In the genomic region with DNA sequence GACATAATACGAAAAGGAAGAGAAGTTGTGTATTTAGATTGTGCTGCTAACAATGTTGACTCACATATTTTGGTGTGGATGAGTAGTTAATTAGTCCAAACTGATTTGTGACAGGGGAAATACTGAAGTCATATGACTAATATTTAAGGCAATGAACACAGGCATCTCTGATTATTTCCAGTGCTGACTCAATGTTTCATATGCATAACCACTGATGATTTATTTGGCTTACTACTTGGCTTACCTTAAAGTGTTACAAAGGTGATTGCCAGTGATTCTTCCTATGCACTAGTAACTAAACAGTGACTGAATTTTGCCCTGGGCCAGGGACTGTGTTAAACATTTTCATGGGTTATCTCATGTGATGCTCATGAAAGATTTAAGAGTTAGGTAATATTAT, we compare ENCODE assay signal across 12 cellular contexts.
"Had no signal": no experiment of that assay in that cellular context is flagged by ENCODE, and none has a peak within 500 bp of the region (broad histone marks: within the 10 kb centered on the region; RNA-seq: fewer than 3 reads in every experiment).

No MANE protein-coding gene starts in this region.

- H3K4me1 ChIP-seq: pancreas had no signal

- DNase-seq: activated CD4-positive, alpha-beta T cell treated with anti-CD3 and anti-CD28 coated beads, Interleukin-2, amount 10 ng/mL, durations not matched to agents 24 days and 14 days; activated CD4-positive, CD25-positive, alpha-beta regulatory T cell; activated CD8-positive, alpha-beta memory T cell treated with anti-CD3 and anti-CD28 coated beads, Interleukin-2, amount 50 U/mL, for 48 hours; activated gamma-delta T cell treated with Interleukin-2 at 50 U/mL for 16 hours; activated T-cell treated with anti-CD3 and anti-CD28 coated beads, Interleukin-2, amount 50 U/mL, for 72 hours; amygdala; dermis blood vessel endothelial cell; effector memory CD8-positive, alpha-beta T cell; naive B cell; pancreas; stimulated activated CD4-positive, alpha-beta T cell treated with anti-CD3 and anti-CD28 coated beads, Interleukin-1b, Interleukin-23, amount 100 ng/mL, for 48 hours; stimulated activated naive CD8-positive, alpha-beta T cell treated with anti-CD3 and anti-CD28 coated beads, Interleukin-15, amount 100 ng/mL, for 72 hours had no signal

- H3K27me3 ChIP-seq: pancreas had no signal

- H3K36me3 ChIP-seq: pancreas had no signal

- ATAC-seq: activated T-cell treated with anti-CD3 and anti-CD28 coated beads, Interleukin-2, amount 50 U/mL, for 72 hours; effector memory CD8-positive, alpha-beta T cell; pancreas; stimulated activated naive CD8-positive, alpha-beta T cell treated with anti-CD3 and anti-CD28 coated beads, Interleukin-15, amount 100 ng/mL, for 72 hours had no signal

- H3K4me3 ChIP-seq: pancreas had no signal

- H3K9me3 ChIP-seq: pancreas had no signal

- H3K27ac ChIP-seq: pancreas had no signal
